ENCODE assay signal across 12 cellular contexts in the genomic region with DNA sequence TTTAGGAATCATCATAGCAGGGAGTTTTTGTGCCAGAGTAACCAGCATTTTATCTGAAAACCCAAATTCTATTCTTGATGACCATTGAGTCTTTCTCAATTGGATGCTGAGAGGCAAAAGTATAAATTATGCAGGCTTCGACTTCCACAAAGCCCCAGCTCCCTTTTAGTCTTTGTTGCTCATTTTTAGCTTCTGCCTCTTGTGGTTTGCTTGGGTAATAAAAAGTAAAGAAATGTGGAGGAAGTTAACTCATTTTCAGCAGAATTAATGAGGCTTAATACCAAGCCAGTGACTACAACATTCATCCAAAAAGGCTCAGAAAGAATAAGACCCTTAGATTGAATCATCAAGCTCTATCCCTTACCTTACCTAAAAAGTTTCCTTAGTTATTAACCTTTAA. TPM values are rescaled to one million over a fixed set of nuclear protein-coding genes. Genes with fewer than 3 reads are reported as not detected.
DNase-seq lines count a peak whose midpoint lies in the region; ATAC-seq and TF ChIP-seq lines count a peak whose summit lies in the region.
"Had no signal": no experiment of that assay in that cellular context is flagged by ENCODE, and none has a peak within 500 bp of the region (broad histone marks: within the 10 kb centered on the region; RNA-seq: fewer than 3 reads in every experiment).

No MANE protein-coding gene starts in this region.

- H3K27me3 ChIP-seq in stomach, result no peaks in the 10 kb centered on the region
- H3K27me3 ChIP-seq: suprapubic skin had no signal

- no peak for ATAC-seq in GM21526 (IDR thresholded peaks at IDR 0.05; ENCODE audit: low FRiP score, unreplicated experiment)
- ATAC-seq in GM18498 (IDR thresholded peaks at IDR 0.05; ENCODE audit: unreplicated experiment), result no peak

- peak; percentile 28 for TF ChIP-seq CTCF in AG09309 (IDR thresholded peaks at IDR 0.05; ENCODE audit: control insufficient read depth, insufficient read depth, low read depth, low read length, missing control alignments)
- 0 out of 2 replicates have a peak, but pooled peaks have one; percentile 17 for TF ChIP-seq CTCF in GM12875 (IDR thresholded peaks at IDR 0.05; ENCODE audit: borderline replicate concordance, insufficient read depth, low read depth, low read length)
- TF ChIP-seq CTCF in OCI-LY7 (conservative IDR thresholded peaks at IDR 0.05; ENCODE audit: low read length), result peak; percentile 55
- no peak for TF ChIP-seq CTCF in stomach (IDR thresholded peaks at IDR 0.05)

- 56 to 77% (median 63%) methylated on average over 1 of the region's 1 CpG for WGBS in stomach, 5 donors

- H2AFZ ChIP-seq in OCI-LY7 (ENCODE audit: low read length), result no peak overlapping the region

- H3K79me2 ChIP-seq in OCI-LY7 (ENCODE audit: insufficient read depth, low read depth, low read length), result no peaks in the 10 kb centered on the region

- TF ChIP-seq POLR2A in stomach (IDR thresholded peaks at IDR 0.05), result no peak

- no peaks in the 10 kb centered on the region for H4K20me1 ChIP-seq in OCI-LY7 (ENCODE audit: insufficient read depth, low read length)

- TF ChIP-seq EP300 in stomach (IDR thresholded peaks at IDR 0.05), result no peak

- POLR2A ChIA-PET in OCI-LY7 (lab: Charles Lee), result interaction anchor here (0.6 to 0.9 kb wide), 3 partner anchors 11 to 1675 kb away, joined by 3 read pairs; no protein-coding TSS in a partner anchor

- H3K4me2 ChIP-seq in OCI-LY7 (ENCODE audit: low read length), result no peak overlapping the region

- BruUV-seq in OCI-LY7 (replicated peaks; lab: Mats Ljungman, UMichigan), result no TSS peak

- DNase-seq in AG09309 (ENCODE audit: low read depth) (no peak), OCI-LY7 (ENCODE audit: low spot score) (peak; percentile 6), globus pallidus (ENCODE audit: low spot score) (peak; percentile 62), stomach (no peak), HuH-7.5 (ENCODE audit: low spot score) (no peak)
- DNase-seq: activated gamma-delta T cell, NCI-H1417 treated with DMSO at 0.1 percent for 48 hours had no signal

- H3K4me1 ChIP-seq in OCI-LY7 (ENCODE audit: insufficient read depth, low read length, poor library complexity, severe bottlenecking) (no peaks in the 10 kb centered on the region), stomach (peaks cover 0 to 5% (median 0%) of the 10 kb centered on the region in 4 donors)
- H3K4me1 ChIP-seq: suprapubic skin had no signal

- no peak overlapping the region for H3K4me3 ChIP-seq in AG09309 (ENCODE audit: control insufficient read depth, low read depth, low read length)
- no peak overlapping the region for H3K4me3 ChIP-seq in GM12875 (ENCODE audit: low read depth, low read length)
- H3K4me3 ChIP-seq in OCI-LY7 (ENCODE audit: low read depth, low read length, poor library complexity, severe bottlenecking), result no peak overlapping the region
- H3K4me3 ChIP-seq in stomach, result no peak overlapping the region
- H3K4me3 ChIP-seq: suprapubic skin had no signal

- intact Hi-C loops in OCI-LY7 (cut with micrococcal nuclease; ENCODE audit: unreplicated experiment), result no loop called here
- intact Hi-C loops in stomach (cut with DNase I; ENCODE audit: low total_unique reads), result no loop called here

- H3K27ac ChIP-seq in OCI-LY7 (ENCODE audit: low read depth, low read length, poor library complexity, severe bottlenecking), result no peak overlapping the region
- H3K27ac ChIP-seq in stomach, result no peak overlapping the region
- H3K27ac ChIP-seq: suprapubic skin had no signal

- CTCF ChIA-PET in OCI-LY7 (lab: Charles Lee; ENCODE audit: unreplicated experiment), result interaction anchor here (0.8 to 1.4 kb wide), 2 partner anchors 12 to 19 kb away, joined by 3 to 4 read pairs; partner anchors contain the start of gene ERMN

- H3K9me2 ChIP-seq in OCI-LY7 (ENCODE audit: insufficient read depth, low read length), result no peaks in the 10 kb centered on the region

- no peaks in the 10 kb centered on the region for H3K9me3 ChIP-seq in OCI-LY7 (ENCODE audit: low read length)
- no peaks in the 10 kb centered on the region for H3K9me3 ChIP-seq in stomach
- H3K9me3 ChIP-seq: suprapubic skin had no signal

- no peaks in the 10 kb centered on the region for H3K36me3 ChIP-seq in OCI-LY7 (ENCODE audit: insufficient read depth, low read length)
- H3K36me3 ChIP-seq in stomach, result no peaks in the 10 kb centered on the region
- H3K36me3 ChIP-seq: suprapubic skin had no signal

RNA-seq across cellular contexts. Expression of gene ERMN, which starts 18.6 kb away (rescaled TPM):
- total RNA-seq in OCI-LY7 (2014; rRNA removed; shearing (Covaris generic)), result 1.4 and 2.2 TPM in 2 replicates
- total RNA-seq in OCI-LY7 (2022) (2.1 and 3.7 TPM in 2 replicates), stomach (1 to 10 TPM in 1 of 5 donors, under 1 TPM in 1, not detected in 3; 0.58 to 5.7 TPM)
- polyA plus RNA-seq in stomach, result under 1 TPM in 1 of 3 donors, not detected in 2; 0.43 TPM

RNA-seq across cellular contexts. Expression of gene GALNT5, which starts 49.5 kb away (rescaled TPM):
- not detected in 2 replicates for total RNA-seq in OCI-LY7 (2014; rRNA removed; shearing (Covaris generic))
- not detected in 2 replicates for total RNA-seq in OCI-LY7 (2022)
- total RNA-seq in stomach, result 10 to 100 TPM in 3 of 5 donors, 1 to 10 TPM in 2; 2.2 to 27.5 (median 11.6) TPM
- 1 to 10 TPM; 1.1 to 1.5 (median 1.5) TPM for polyA plus RNA-seq in stomach
- total RNA-seq: mesenteric fat pad had no signal

Comparison
In these comparisons a context has a peak if more than half of its experiments do, and no peak if none do; other contexts are left out.
1. DNase-seq: peak in OCI-LY7 (single experiment) and globus pallidus (single experiment); none in AG09309 (single experiment), stomach (single experiment) and HuH-7.5 (single experiment).
2. CTCF ChIP-seq: peak in AG09309 (single experiment), GM12875 (single experiment) and OCI-LY7 (single experiment); none in stomach (0 of 7).